In genomic region chr6:149316740-149317655, GRCh38 we compare ENCODE assay signal across 8 cellular contexts. TPM values are rescaled to one million over a fixed set of nuclear protein-coding genes. Genes with fewer than 3 reads are reported as not detected.
DNase-seq lines count a peak whose midpoint lies in the region; FAIRE-seq and TF ChIP-seq lines count a peak whose summit lies in the region.

No MANE protein-coding gene starts in this region.

- DNase-seq in GDM1 (lab: John Stamatoyannopoulos, UW): peak; percentile 93
- DNase-seq in H7: peak; percentile 91
- peak; percentile 96 for DNase-seq in M059J (ENCODE audit: low read depth)
- peak; percentile 25 for DNase-seq in SIG-M5 (lab: John Stamatoyannopoulos, UW)
- peak; percentile 64 to 84 (median 74) for DNase-seq in activated naive CD4-positive, alpha-beta T cell (lab: John Stamatoyannopoulos, UW)
- peak; percentile 79 to 83 for DNase-seq in frontal cortex (ENCODE audit: low spot score in 2 of 2)
- peak; percentile 21 to 91 (median 80) for DNase-seq in substantia nigra (lab: John Stamatoyannopoulos, UW)

- H3K36me3 ChIP-seq in H7 (replicated peaks; ENCODE audit: control insufficient read depth, insufficient read depth, low read length): no peaks in the 10 kb centered on the region
- H3K36me3 ChIP-seq in neutrophil: no peaks in the 10 kb centered on the region

- H3K27me3 ChIP-seq in H7 (ENCODE audit: control insufficient read depth, insufficient read depth, low read length) (no peaks in the 10 kb centered on the region), neutrophil (no peaks in the 10 kb centered on the region)

- H3K9me3 ChIP-seq in neutrophil: no peaks in the 10 kb centered on the region

- peak overlapping the region; percentile 87 for H3K4me3 ChIP-seq in H7 (ENCODE audit: insufficient read depth, low read depth, low read length)
- H3K4me3 ChIP-seq in neutrophil (ENCODE audit: low read depth in 1 of 2, low read length in 1 of 2): peak overlapping the region; percentile 90 to 91

- no peak for FAIRE-seq in frontal cortex (lab: Jason Lieb, UNC)

- H3K4me1 ChIP-seq in neutrophil (ENCODE audit: control insufficient read depth in 1 of 2, insufficient read depth in 1 of 2, low read depth in 1 of 2, low read length in 1 of 2): peaks cover 37 to 38% of the 10 kb centered on the region in 2 experiments

- TF ChIP-seq CTCF in neutrophil (IDR thresholded peaks at IDR 0.05): no peak

- H3K27ac ChIP-seq in neutrophil (peak overlapping the region; percentile 98), substantia nigra (ENCODE audit: low read depth, low read length, poor library complexity, severe bottlenecking) (peak overlapping the region; percentile 91)

RNA-seq across cellular contexts. Expression of gene TAB2, which starts 0.5 kb away (rescaled TPM):
- total RNA-seq in H7 (2014; rRNA removed; shearing (Covaris generic)): 25.5 and 34.1 TPM in 2 replicates
- total RNA-seq in M059J (2014; rRNA removed; shearing (Covaris generic)): 50.3 and 71.6 TPM in 2 replicates
- total RNA-seq in frontal cortex: 28.9 TPM

Comparison
In these comparisons a context has a peak if more than half of its experiments do, and no peak if none do; other contexts are left out.
1. Peak in every context shown above with its lines: DNase-seq, H3K4me3 ChIP-seq and H3K27ac ChIP-seq.
2. DNase-seq: peak in every context shown above with its lines; median percentile 96 in M059J; 93 in GDM1; 91 in H7; 81 in frontal cortex; 80 in substantia nigra; 74 in activated naive CD4-positive, alpha-beta T cell; 25 in SIG-M5.